8 cellular contexts compared by ENCODE assay signal in genomic region chr13:49791214-49791752, GRCh38. TPM values are rescaled to one million over a fixed set of nuclear protein-coding genes. Genes with fewer than 3 reads are reported as not detected.
DNase-seq lines count a peak whose midpoint lies in the region; ATAC-seq, FAIRE-seq and TF ChIP-seq lines count a peak whose summit lies in the region.

No MANE protein-coding gene starts in this region.

- peaks cover 9 to 20% of the 10 kb centered on the region in 2 donors for H3K36me3 Mint-ChIP-seq in stimulated activated naive B cell treated with anti-CD40 and anti-IgM and Interleukin-4, amounts not matched to agents 10 μg/mL and 1 μg/mL and 100 μg/mL, for 72 hours

- no peaks in the 10 kb centered on the region; the same call in 1 of the 2 replicates for H4K20me1 ChIP-seq in K562 (replicated peaks; ENCODE audit: control insufficient read depth, insufficient read depth, low read length)

- peak overlapping the region; percentile 96 for H3K27ac ChIP-seq in K562 (ENCODE audit: extremely low read depth, low read depth, low read length)

- H3K4me2 ChIP-seq in K562 (ENCODE audit: insufficient read depth, low read length) = peak overlapping the region; percentile 91

- peak overlapping the region; percentile 74 for H3K4me3 ChIP-seq in AG09309 (ENCODE audit: control insufficient read depth, low read depth, low read length)
- H3K4me3 ChIP-seq in GM12875 (ENCODE audit: low read depth, low read length) = peak overlapping the region; percentile 90
- H3K4me3 ChIP-seq in K562 = peak overlapping the region; percentile 78

- in situ Hi-C loops in K562 (cut with MboI) = no loop called here

- peak overlapping the region; percentile 96 for H3K27ac Mint-ChIP-seq in stimulated activated naive B cell treated with anti-CD40 and anti-IgM and Interleukin-4, amounts not matched to agents 10 μg/mL and 1 μg/mL and 100 μg/mL, for 72 hours

- TF ChIP-seq CTCF in AG09309 (IDR thresholded peaks at IDR 0.05; ENCODE audit: control insufficient read depth, insufficient read depth, low read depth, low read length, missing control alignments) (no peak), GM12875 (IDR thresholded peaks at IDR 0.05; ENCODE audit: borderline replicate concordance, insufficient read depth, low read depth, low read length) (no peak), K562 (IDR thresholded peaks at IDR 0.05 in 2 of 3, conservative IDR thresholded peaks at IDR 0.05 in 1 of 3; ENCODE audit: insufficient read depth in 2 of 3, low read depth in 1 of 3, low read length in 3 of 3) (peak in 1 of 3 experiments; percentile 28; a peak in 2 of 6 replicates)

- 5% methylated on average over 11 of the region's 11 CpGs for WGBS in K562 (ENCODE audit: insufficient coverage, low coverage, missing lambda C conversion rate)

- H3K4me3 Mint-ChIP-seq in stimulated activated naive B cell treated with anti-CD40 and anti-IgM and Interleukin-4, amounts not matched to agents 10 μg/mL and 1 μg/mL and 100 μg/mL, for 72 hours = peak overlapping the region; percentile 89 to 91

- peaks cover 57% of the 10 kb centered on the region for H3K79me2 ChIP-seq in K562 (ENCODE audit: control insufficient read depth, insufficient read depth, low read length)

- peaks cover 32 to 43% of the 10 kb centered on the region in 2 donors for H3K4me1 Mint-ChIP-seq in stimulated activated naive B cell treated with anti-CD40 and anti-IgM and Interleukin-4, amounts not matched to agents 10 μg/mL and 1 μg/mL and 100 μg/mL, for 72 hours

- DNase-seq in AG09309 (ENCODE audit: low read depth) (no peak), NCI-H524 treated with DMSO at 0.1 percent for 48 hours (lab: John Stamatoyannopoulos, UW) (peak; percentile 7), K562 (ENCODE audit: extremely low read depth in 1 of 4, low spot score in 3 of 4) (peak in 1 of 4 experiments; percentile 55), iris pigment epithelial cell (ENCODE audit: low read depth) (peak; percentile 43), SKM-1 (lab: John Stamatoyannopoulos, UW; ENCODE audit: unreplicated experiment) (no peak), DMS114 treated with DMSO at 0.1 percent for 48 hours (lab: John Stamatoyannopoulos, UW; ENCODE audit: unreplicated experiment) (no peak)
- peak; percentile 2 for DNase-seq in stimulated activated naive B cell treated with anti-CD40 and anti-IgM and Interleukin-4, amounts not matched to agents 10 μg/mL and 1 μg/mL and 100 μg/mL, for 72 hours

- peak overlapping the region; percentile 73 to 95; a peak in 3 of 4 replicates for H3K9ac ChIP-seq in K562 (ENCODE audit: insufficient read depth in 1 of 2, low read depth in 2 of 2, low read length in 2 of 2)

- no peaks in the 10 kb centered on the region for H3K27me3 ChIP-seq in K562 (ENCODE audit: control insufficient read depth in 2 of 2, insufficient read depth in 2 of 2, low read length in 2 of 2)

- TF ChIP-seq EP300 in K562 (IDR thresholded peaks at IDR 0.05; ENCODE audit: low read length) = no peak

- no peaks in the 10 kb centered on the region for H3K9me3 ChIP-seq in K562 (replicated peaks; ENCODE audit: control insufficient read depth, insufficient read depth, low read depth, low read length)

- H3K9me1 ChIP-seq in K562 (ENCODE audit: control insufficient read depth, insufficient read depth, low read length) = no peaks in the 10 kb centered on the region

- no peak for TF ChIP-seq POLR2A in K562 (conservative IDR thresholded peaks at IDR 0.05)

- TF ChIP-seq RAD21 in K562 (CRISPR knock-in tag; conservative IDR thresholded peaks at IDR 0.05 in 1 of 2, IDR thresholded peaks at IDR 0.05 in 1 of 2) = peak in 1 of 2 experiments; percentile 40; a peak in 2 of 4 replicates

- no peaks in the 10 kb centered on the region for H3K27me3 Mint-ChIP-seq in stimulated activated naive B cell treated with anti-CD40 and anti-IgM and Interleukin-4, amounts not matched to agents 10 μg/mL and 1 μg/mL and 100 μg/mL, for 72 hours

- BruUV-seq in K562 (replicated peaks; lab: Mats Ljungman, UMichigan) = no TSS peak

- ATAC-seq in K562 = no peak
- no peak for ATAC-seq in stimulated activated naive B cell treated with anti-CD40 and anti-IgM and Interleukin-4, amounts not matched to agents 10 μg/mL and 1 μg/mL and 100 μg/mL, for 72 hours (replicated peaks)

- no peak for FAIRE-seq in K562 (lab: Jason Lieb, UNC)

- POLR2A ChIA-PET in K562 (lab: Yijun Ruan, JAX) = interaction anchor here (2.4 kb wide), 1 partner anchor 9 kb away, joined by 11 read pairs; no protein-coding TSS in a partner anchor

- intact Hi-C loops in K562 (cut with micrococcal nuclease) = loop anchor here (1.0 to 5.0 kb wide), 3 partner anchors 57 to 139 kb away; no protein-coding TSS in a partner anchor

- CTCF ChIA-PET in K562 (lab: Yijun Ruan, JAX; ENCODE audit: low intra/inter-chr PET ratio) = interaction anchor here (0.6 kb wide), 1 partner anchor 100 kb away, joined by 3 read pairs; the partner anchor contains the start of gene EBPL

- H3K4me1 ChIP-seq in K562 (replicated peaks in 1 of 2; ENCODE audit: control insufficient read depth in 2 of 2, insufficient read depth in 2 of 2, low read length in 2 of 2) = peaks cover 22 to 31% of the 10 kb centered on the region in 2 experiments; a peak in 4 of 5 replicates

- no peaks in the 10 kb centered on the region for H3K9me3 Mint-ChIP-seq in stimulated activated naive B cell treated with anti-CD40 and anti-IgM and Interleukin-4, amounts not matched to agents 10 μg/mL and 1 μg/mL and 100 μg/mL, for 72 hours

- H2AFZ ChIP-seq in K562 (ENCODE audit: low read depth, low read length) = peak overlapping the region; percentile 70

- peaks cover 7% of the 10 kb centered on the region; the same call in 1 of the 3 replicates for H3K36me3 ChIP-seq in K562 (ENCODE audit: control insufficient read depth, insufficient read depth, low read length)

TF ChIP-seq in K562, 482 proteins besides CTCF, POLR2A, EP300 and RAD21:
- peak; percentile 23; the same call in 1 of the 2 replicates for TF ChIP-seq ZNF316 (IDR thresholded peaks at IDR 0.05)
- TF ChIP-seq SIN3A (IDR thresholded peaks at IDR 0.05; ENCODE audit: borderline replicate concordance in 2 of 2, control insufficient read depth in 1 of 2, low read depth in 2 of 2, low read length in 2 of 2) = peak in 1 of 2 experiments; percentile 11; a peak in 1 of 4 replicates
- 0 out of 2 replicates have a peak, but pooled peaks have one; percentile 43 for TF ChIP-seq HMBOX1 (IDR thresholded peaks at IDR 0.05)
- no peak for TF ChIP-seq ZBTB34 (CRISPR knock-in tag; IDR thresholded peaks at IDR 0.05)
- 0 out of 2 replicates have a peak, but pooled peaks have one; percentile 8 for TF ChIP-seq ESRRA (IDR thresholded peaks at IDR 0.05; ENCODE audit: borderline replicate concordance, low read depth)
- TF ChIP-seq BACH1 (tag; IDR thresholded peaks at IDR 0.05) = peak; percentile 42; the same call in 1 of the 2 replicates
- no peak for TF ChIP-seq SREBF1 (IDR thresholded peaks at IDR 0.05; ENCODE audit: borderline replicate concordance, low read depth, low read length)
- TF ChIP-seq CBX5 (IDR thresholded peaks at IDR 0.05; ENCODE audit: borderline replicate concordance, low read depth) = no peak
- TF ChIP-seq C11orf30 (IDR thresholded peaks at IDR 0.05; ENCODE audit: low read depth) = 0 out of 2 replicates have a peak, but pooled peaks have one; percentile 5

RNA-seq across cellular contexts. Expression of gene KPNA3, which starts 1.2 kb away (rescaled TPM):
- 3.7 and 11.6 TPM in 2 replicates for total RNA-seq in K562 (2011; cell fraction: chromatin; rRNA removed; ENCODE audit: low replicate concordance)
- 2.7 and 3.4 TPM in 2 replicates for total RNA-seq in K562 (2011; cell fraction: nucleolus; rRNA removed)
- 5.7 and 8.9 TPM in 2 replicates for total RNA-seq in K562 (2011; cell fraction: nucleoplasm; rRNA removed)
- total RNA-seq in K562 (2014; rRNA removed) (8.5 and 8.9 TPM in 2 replicates), K562 (2014; rRNA removed; fragmentation: Illumina TruSeq; extraction: Trizol) (17.8 and 19.9 TPM in 2 replicates), K562 (2015; rRNA removed; fragmentation: Illumina TruSeq; extraction: Trizol) (15.7 and 15.8 TPM in 2 replicates), K562 (2021) (19.9 and 21.3 TPM in 2 replicates)
- polyA plus RNA-seq in K562 (2011; rRNA removed) (10.0 and 17.9 TPM in 2 replicates), K562 (2014; fragmentation: Illumina TruSeq; extraction: Trizol) (19.7 and 23.4 TPM in 2 replicates), K562 (2014; fragmentation: Nextera tagmentation; extraction: Ambion mirVana) (10 to 100 TPM in 1 of 2 experiments, 1 to 10 TPM in 1; 10.0 to 11.0 TPM), K562 (2014; rRNA removed) (10.7 and 10.8 TPM in 2 replicates)
- 6.1 and 10.0 TPM in 2 replicates for polyA plus RNA-seq in K562 (2011; cell fraction: cytosol; rRNA removed)
- polyA plus RNA-seq in K562 (2011; cell fraction: nucleus; rRNA removed) = 4.4 and 6.8 TPM in 2 replicates
- polyA plus RNA-seq in K562 (2012) = 12.5 and 16.2 TPM in 2 replicates
- 22.3 and 24.5 TPM in 2 replicates for polyA minus RNA-seq in K562 (2011; rRNA and poly(A)+ RNA removed)
- 10.8 and 14.4 TPM in 2 replicates for polyA minus RNA-seq in K562 (2011; cell fraction: cytosol; rRNA and poly(A)+ RNA removed)
- 2.6 and 5.4 TPM in 2 replicates for polyA minus RNA-seq in K562 (2011; cell fraction: nucleus; rRNA and poly(A)+ RNA removed)

Comparison
In these comparisons a context has a peak if more than half of its experiments do, and no peak if none do; other contexts are left out.
1. DNase-seq: peak in NCI-H524 treated with DMSO at 0.1 percent for 48 hours (single experiment), iris pigment epithelial cell (single experiment) and stimulated activated naive B cell treated with anti-CD40 and anti-IgM and Interleukin-4, amounts not matched to agents 10 μg/mL and 1 μg/mL and 100 μg/mL, for 72 hours (single experiment); none in AG09309 (single experiment), SKM-1 (single experiment) and DMS114 treated with DMSO at 0.1 percent for 48 hours (single experiment).
2. Peak in every context shown above with its lines, with median percentiles within 50 percentile points of each other: H3K4me3 ChIP-seq.